ENCODE assay signal across 8 cellular contexts in the genomic region with DNA sequence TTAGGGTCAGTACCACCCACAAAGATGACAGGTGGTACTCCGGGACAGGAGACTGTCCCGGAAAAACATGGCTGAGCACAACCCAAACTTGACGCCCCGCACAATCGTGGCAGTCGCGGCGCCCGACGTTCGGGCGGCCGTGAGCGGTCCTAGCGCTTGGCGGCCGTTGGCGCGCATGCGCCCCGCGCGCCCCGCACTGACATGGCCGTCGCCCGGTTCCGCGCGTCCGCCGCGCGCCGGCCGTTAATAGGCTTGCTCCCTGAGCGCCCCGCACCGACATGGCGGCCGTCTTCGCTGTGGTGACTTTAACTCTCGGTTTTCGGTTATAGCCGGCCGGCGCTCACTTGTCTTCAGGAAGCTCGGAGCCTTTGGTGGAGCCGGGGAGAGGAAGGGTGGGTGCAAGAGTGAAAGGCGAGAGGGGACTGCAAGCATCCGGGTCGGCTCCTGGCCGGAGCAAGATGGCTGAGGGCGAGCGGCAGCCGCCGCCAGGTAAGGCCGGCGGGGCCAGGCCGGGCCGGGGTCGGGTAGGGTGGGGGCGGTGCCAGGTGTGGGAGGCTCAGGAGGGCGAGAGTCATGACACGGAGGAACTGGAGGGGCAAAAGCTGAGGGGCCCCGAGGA. TPM values are rescaled to one million over a fixed set of nuclear protein-coding genes. Genes with fewer than 3 reads are reported as not detected.
A peak's percentile ranks its signal among the peaks of the same experiment; 100 is the strongest.
DNase-seq lines count a peak whose midpoint lies in the region; ATAC-seq and TF ChIP-seq lines count a peak whose summit lies in the region.

A gene (plus strand): TSS at position 273 of the 619 bp plus-strand sequence. CDS start 186 bp downstream, at position 459.

- intact Hi-C loops in T-helper 1 cell treated with Interleukin-12 subunit alpha and Interleukin-12 subunit beta and Interleukin-4 antibody, amounts not matched to agents 30 ng/mL and 1 ng/mL, for 36 hours (cut with micrococcal nuclease) = loop anchor here (1.0 to 10.0 kb wide), 11 partner anchors 20 to 908 kb away; a partner anchor contains a TSS
- intact Hi-C loops in adrenal gland (cut with DNase I) (no loop called here), left cardiac atrium (cut with DNase I) (no loop called here), psoas muscle (cut with DNase I) (no loop called here)

- H3K27ac ChIP-seq in adrenal gland (peak within 1 kb of the TSS; percentile 20 to 99 (median 91)), psoas muscle (peak within 1 kb of the TSS; percentile 87), urinary bladder (ENCODE audit: low read depth) (peak within 1 kb of the TSS; percentile 89)

- TF ChIP-seq CTCF in GM10266 (IDR thresholded peaks at IDR 0.05; ENCODE audit: control insufficient read depth, insufficient read depth, low read depth, missing control alignments) = no peak
- peak in 1 of 6 experiments; percentile 3 for TF ChIP-seq CTCF in adrenal gland (IDR thresholded peaks at IDR 0.05)
- no peak for TF ChIP-seq CTCF in psoas muscle (IDR thresholded peaks at IDR 0.05)

- H3K36me3 ChIP-seq in adrenal gland (replicated peaks in 1 of 2) = peaks cover 0 to 11% of the 10 kb centered on the region in 2 donors
- H3K36me3 ChIP-seq in psoas muscle (ENCODE audit: insufficient read depth in 1 of 2, low read depth in 1 of 2) = peaks cover 0 to 15% of the 10 kb centered on the region in 2 donors
- H3K36me3 ChIP-seq in urinary bladder (ENCODE audit: insufficient read depth) = no peaks in the 10 kb centered on the region

- peak; percentile 96 for DNase-seq in GM10266 (ENCODE audit: extremely low spot score)
- peak; percentile 66 for DNase-seq in NCI-H128 (lab: John Stamatoyannopoulos, UW; ENCODE audit: unreplicated experiment)
- peak; percentile 85 to 92 (median 87) for DNase-seq in adrenal gland
- DNase-seq in left cardiac atrium = peak; percentile 92
- peak; percentile 92 to 95 for DNase-seq in psoas muscle

- H3K27me3 ChIP-seq in adrenal gland = no peaks in the 10 kb centered on the region
- no peaks in the 10 kb centered on the region for H3K27me3 ChIP-seq in psoas muscle (ENCODE audit: insufficient read depth in 3 of 3, low read length in 2 of 3)

- WGBS in adrenal gland, 4 donors = 0% methylated on average over 3 to 66 of the region's 66 CpGs
- WGBS in psoas muscle, 3 donors = 0 to 1% (median 0%) methylated on average over 64 to 66 of the region's 66 CpGs
- under 1% methylated on average over 66 of the region's 66 CpGs for WGBS in urinary bladder

- no peaks in the 10 kb centered on the region for H3K9me3 ChIP-seq in adrenal gland (replicated peaks in 1 of 3)
- no peaks in the 10 kb centered on the region for H3K9me3 ChIP-seq in psoas muscle

- H3K4me3 ChIP-seq in adrenal gland (peak within 1 kb of the TSS; percentile 63 to 99 (median 82)), psoas muscle (peak within 1 kb of the TSS; percentile 83), urinary bladder (ENCODE audit: low read depth, low read length) (peak within 1 kb of the TSS; percentile 85)

- TF ChIP-seq POLR2A in adrenal gland (IDR thresholded peaks at IDR 0.05) = no peak

- ATAC-seq in HG02623 (IDR thresholded peaks at IDR 0.05; ENCODE audit: unreplicated experiment) (peak; percentile 77), left cardiac atrium (peak; percentile 90 to 92), psoas muscle (peak; percentile 78 to 81 (median 80))

- H3K4me1 ChIP-seq in adrenal gland (replicated peaks in 1 of 2) = peaks cover 31 to 45% of the 10 kb centered on the region in 2 donors
- H3K4me1 ChIP-seq in psoas muscle = peaks cover 57% of the 10 kb centered on the region
- H3K4me1 ChIP-seq in urinary bladder (ENCODE audit: insufficient read depth) = peaks cover 2% of the 10 kb centered on the region

RNA-seq across cellular contexts. Expression of the gene that starts here (rescaled TPM):
- total RNA-seq in T-helper 1 cell treated with Interleukin-12 subunit alpha and Interleukin-12 subunit beta and Interleukin-4 antibody, amounts not matched to agents 30 ng/mL and 1 ng/mL, for 36 hours = 109 and 121 TPM in 2 replicates
- 100 to 1,000 TPM in 7 of 8 donors, 10 to 100 TPM in 1; 71.3 to 248 (median 142) TPM for total RNA-seq in adrenal gland
- 100 to 1,000 TPM in 2 of 3 donors, 10 to 100 TPM in 1; 96.4 to 159 (median 103) TPM for polyA plus RNA-seq in adrenal gland
- total RNA-seq in left cardiac atrium = 100 to 1,000 TPM; 113 to 131 TPM
- total RNA-seq in psoas muscle = 100 to 1,000 TPM in 2 of 4 donors, 10 to 100 TPM in 2; 95.1 to 110 (median 102) TPM
- 100 to 1,000 TPM in 1 of 3 donors, 10 to 100 TPM in 2; 54.1 to 109 (median 83.1) TPM for polyA plus RNA-seq in psoas muscle
- total RNA-seq in urinary bladder = 48.5 TPM
- 125 TPM for polyA plus RNA-seq in urinary bladder

Comparison
In these comparisons a context has a peak if more than half of its experiments do, and no peak if none do; other contexts are left out.
1. Peak in every context shown above with its lines: DNase-seq, ATAC-seq, H3K4me3 ChIP-seq and H3K27ac ChIP-seq.